ENCODE assay signal across 1 cellular context in genomic region chr12:69466867-69467266, GRCh38.
TF ChIP-seq lines count a peak whose summit lies in the region.

No MANE protein-coding gene starts in this region.

TF ChIP-seq in GM23338, 12 proteins besides CTCF, POLR2A, EP300 and RAD21 (continued from another document):
- TF ChIP-seq ZNF462 (CRISPR knock-in tag; IDR thresholded peaks at IDR 0.05): no peak
- TF ChIP-seq ETS1 (IDR thresholded peaks at IDR 0.05): no peak
- TF ChIP-seq CREB1 (CRISPR knock-in tag; IDR thresholded peaks at IDR 0.05; ENCODE audit: low read depth): peak; percentile 40; the same call in 1 of the 2 replicates
- TF ChIP-seq ZNF114 (CRISPR knock-in tag; IDR thresholded peaks at IDR 0.05): no peak
TF ChIP-seq in GM23338: peak in this region for 2.
